ENCODE assay signal across 8 cellular contexts in the genomic region with DNA sequence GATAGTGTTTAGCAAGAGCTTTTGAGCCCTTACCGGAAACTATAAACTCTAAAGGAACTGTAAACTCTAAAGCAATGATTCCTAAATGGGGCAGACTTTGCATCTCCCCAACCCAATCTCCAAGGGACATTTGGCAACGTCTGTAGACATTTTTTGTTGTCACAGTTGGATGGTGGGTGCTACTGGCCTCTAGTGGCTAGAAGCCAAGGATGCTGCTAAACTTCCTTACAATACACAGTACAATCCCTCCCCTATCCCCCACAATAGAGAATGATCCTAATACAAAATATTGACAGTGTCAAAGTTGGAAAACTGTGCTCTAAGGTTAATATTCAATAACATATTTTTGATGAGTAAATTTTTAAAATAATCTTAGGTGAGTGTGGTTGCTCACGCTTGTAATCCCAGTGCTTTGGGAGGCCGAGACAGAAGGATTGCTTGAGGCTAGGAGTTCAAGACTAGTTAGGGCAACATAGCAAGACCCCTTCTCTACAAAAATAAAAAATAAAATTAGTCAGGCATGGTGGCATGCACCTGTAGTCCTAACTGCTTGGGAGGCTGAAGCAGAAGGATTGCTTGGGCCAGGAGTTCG.
DNase-seq lines count a peak whose midpoint lies in the region; ATAC-seq and TF ChIP-seq lines count a peak whose summit lies in the region.

No MANE protein-coding gene starts in this region.

- H3K4me3 ChIP-seq in fibroblast of the aortic adventitia (ENCODE audit: low read depth, low read length): no peak overlapping the region

- POLR2A ChIA-PET in CD4-positive, alpha-beta T cell (lab: Charles Lee): interaction anchor here (0.6 kb wide), 1 partner anchor 66 kb away, joined by 8 read pairs; no protein-coding TSS in a partner anchor
- POLR2A ChIA-PET in WTC11 (lab: Charles Lee): no interaction called here

- intact Hi-C loops in CD4-positive, alpha-beta T cell (cut with DNase I, micrococcal nuclease): loop anchor here (1.0 to 10.0 kb wide), 5 partner anchors 123 to 348 kb away; no protein-coding TSS in a partner anchor

- peak in 9 of 10 experiments; percentile 10 to 41 (median 31) for DNase-seq in CD4-positive, alpha-beta T cell
- DNase-seq in GM13977 (ENCODE audit: low spot score) (peak; percentile 25), HuH-7 (ENCODE audit: low spot score) (peak; percentile 39), WTC11 (ENCODE audit: low spot score) (peak; percentile 34), fibroblast of the aortic adventitia (ENCODE audit: low read depth) (peak; percentile 18), progenitor cell of endocrine pancreas (ENCODE audit: low spot score, unreplicated experiment) (no peak), GM19240 (ENCODE audit: insufficient read length, low spot score) (no peak)

- CTCF ChIA-PET in CD4-positive, alpha-beta T cell (lab: Charles Lee): interaction anchor here (1.0 to 1.8 kb wide), 2 partner anchors 73 to 78 kb away, joined by 3 to 10 read pairs; no protein-coding TSS in a partner anchor
- CTCF ChIA-PET in WTC11 (lab: Charles Lee): interaction anchor here (1.5 kb wide), 1 partner anchor 32 kb away, joined by 3 read pairs; no protein-coding TSS in a partner anchor

- peaks cover 32% of the 10 kb centered on the region for H3K36me3 Mint-ChIP-seq in CD4-positive, alpha-beta T cell (ENCODE audit: low read depth)
- H3K36me3 Mint-ChIP-seq in WTC11 (peaks cover 32% of the 10 kb centered on the region), progenitor cell of endocrine pancreas (ENCODE audit: insufficient read depth) (peaks cover 21% of the 10 kb centered on the region)
- peaks cover 20% of the 10 kb centered on the region for H3K36me3 Mint-ChIP-seq in stimulated activated memory B cell treated with anti-CD40 and anti-IgM and Interleukin-4, amounts not matched to agents 10 μg/mL and 1 μg/mL and 100 μg/mL, for 72 hours

- in situ Hi-C loops in GM13977 (cut with MboI; ENCODE audit: low pct_unique_long_range_greater_than_20kb, low sequenced_read_pairs, unreplicated experiment): no loop called here

- H3K27ac Mint-ChIP-seq in CD4-positive, alpha-beta T cell: no peak overlapping the region
- H3K27ac Mint-ChIP-seq in WTC11: no peak overlapping the region
- H3K27ac Mint-ChIP-seq in progenitor cell of endocrine pancreas: no peak overlapping the region
- H3K27ac Mint-ChIP-seq in stimulated activated memory B cell treated with anti-CD40 and anti-IgM and Interleukin-4, amounts not matched to agents 10 μg/mL and 1 μg/mL and 100 μg/mL, for 72 hours: no peak overlapping the region

- no peaks in the 10 kb centered on the region for H3K27me3 ChIP-seq in CD4-positive, alpha-beta T cell (ENCODE audit: control insufficient read depth, insufficient read depth, low read length)

- peak; percentile 82 for ATAC-seq in CD4-positive, alpha-beta T cell (ENCODE audit: poor library complexity)
- peak; percentile 95 for ATAC-seq in WTC11
- ATAC-seq in stimulated activated memory B cell treated with anti-CD40 and anti-IgM and Interleukin-4, amounts not matched to agents 10 μg/mL and 1 μg/mL and 100 μg/mL, for 72 hours: no peak

- H3K4me3 Mint-ChIP-seq in CD4-positive, alpha-beta T cell: no peak overlapping the region
- H3K4me3 Mint-ChIP-seq in WTC11 (no peak overlapping the region), progenitor cell of endocrine pancreas (ENCODE audit: low read depth) (no peak overlapping the region)
- H3K4me3 Mint-ChIP-seq in stimulated activated memory B cell treated with anti-CD40 and anti-IgM and Interleukin-4, amounts not matched to agents 10 μg/mL and 1 μg/mL and 100 μg/mL, for 72 hours: no peak overlapping the region

- H3K27ac ChIP-seq in CD4-positive, alpha-beta T cell (ENCODE audit: low read depth, low read length): no peak overlapping the region

- H3K9me3 ChIP-seq in CD4-positive, alpha-beta T cell (ENCODE audit: control insufficient read depth, low read length): no peaks in the 10 kb centered on the region

- peaks cover 65% of the 10 kb centered on the region for H3K4me1 Mint-ChIP-seq in CD4-positive, alpha-beta T cell (ENCODE audit: low read depth)
- peaks cover 28% of the 10 kb centered on the region for H3K4me1 Mint-ChIP-seq in WTC11
- H3K4me1 Mint-ChIP-seq in progenitor cell of endocrine pancreas (ENCODE audit: low read depth): peaks cover 4% of the 10 kb centered on the region
- peaks cover 20% of the 10 kb centered on the region for H3K4me1 Mint-ChIP-seq in stimulated activated memory B cell treated with anti-CD40 and anti-IgM and Interleukin-4, amounts not matched to agents 10 μg/mL and 1 μg/mL and 100 μg/mL, for 72 hours

- peaks cover 3% of the 10 kb centered on the region for H3K9me3 Mint-ChIP-seq in CD4-positive, alpha-beta T cell
- H3K9me3 Mint-ChIP-seq in WTC11 (peaks cover 28% of the 10 kb centered on the region), progenitor cell of endocrine pancreas (ENCODE audit: low read depth) (peaks cover 12% of the 10 kb centered on the region)
- peaks cover 4% of the 10 kb centered on the region for H3K9me3 Mint-ChIP-seq in stimulated activated memory B cell treated with anti-CD40 and anti-IgM and Interleukin-4, amounts not matched to agents 10 μg/mL and 1 μg/mL and 100 μg/mL, for 72 hours

- TF ChIP-seq CTCF in CD4-positive, alpha-beta T cell (IDR thresholded peaks at IDR 0.05): peak; percentile 74
- TF ChIP-seq CTCF in GM13977 (IDR thresholded peaks at IDR 0.05; ENCODE audit: extremely low read depth, insufficient read depth, missing control alignments): peak; percentile 58
- TF ChIP-seq CTCF in WTC11 (IDR thresholded peaks at IDR 0.05): 0 out of 2 replicates have a peak, but pooled peaks have one; percentile 45
- TF ChIP-seq CTCF in fibroblast of the aortic adventitia (IDR thresholded peaks at IDR 0.05; ENCODE audit: insufficient read depth, low read length): peak; percentile 42
- peak; percentile 71 for TF ChIP-seq CTCF in progenitor cell of endocrine pancreas (IDR thresholded peaks at IDR 0.05; ENCODE audit: unreplicated experiment)

- H3K27me3 Mint-ChIP-seq in CD4-positive, alpha-beta T cell: no peaks in the 10 kb centered on the region
- H3K27me3 Mint-ChIP-seq in WTC11 (ENCODE audit: low read depth) (no peaks in the 10 kb centered on the region), progenitor cell of endocrine pancreas (no peaks in the 10 kb centered on the region)
- H3K27me3 Mint-ChIP-seq in stimulated activated memory B cell treated with anti-CD40 and anti-IgM and Interleukin-4, amounts not matched to agents 10 μg/mL and 1 μg/mL and 100 μg/mL, for 72 hours: no peaks in the 10 kb centered on the region

TF ChIP-seq in WTC11, 78 proteins besides CTCF, POLR2A, EP300 and RAD21 (continues in another document):
- no peak for TF ChIP-seq GRHL2 (CRISPR knock-in tag; IDR thresholded peaks at IDR 0.05; ENCODE audit: insufficient replicate concordance, severe bottlenecking)
- no peak for TF ChIP-seq PRRX2 (CRISPR knock-in tag; IDR thresholded peaks at IDR 0.05)
- no peak for TF ChIP-seq ESRRA (CRISPR knock-in tag; IDR thresholded peaks at IDR 0.05; ENCODE audit: borderline replicate concordance)
- no peak for TF ChIP-seq MYBL2 (CRISPR knock-in tag; IDR thresholded peaks at IDR 0.05)
- TF ChIP-seq USF2 (CRISPR knock-in tag; IDR thresholded peaks at IDR 0.05): no peak
- TF ChIP-seq, protein P1, sequence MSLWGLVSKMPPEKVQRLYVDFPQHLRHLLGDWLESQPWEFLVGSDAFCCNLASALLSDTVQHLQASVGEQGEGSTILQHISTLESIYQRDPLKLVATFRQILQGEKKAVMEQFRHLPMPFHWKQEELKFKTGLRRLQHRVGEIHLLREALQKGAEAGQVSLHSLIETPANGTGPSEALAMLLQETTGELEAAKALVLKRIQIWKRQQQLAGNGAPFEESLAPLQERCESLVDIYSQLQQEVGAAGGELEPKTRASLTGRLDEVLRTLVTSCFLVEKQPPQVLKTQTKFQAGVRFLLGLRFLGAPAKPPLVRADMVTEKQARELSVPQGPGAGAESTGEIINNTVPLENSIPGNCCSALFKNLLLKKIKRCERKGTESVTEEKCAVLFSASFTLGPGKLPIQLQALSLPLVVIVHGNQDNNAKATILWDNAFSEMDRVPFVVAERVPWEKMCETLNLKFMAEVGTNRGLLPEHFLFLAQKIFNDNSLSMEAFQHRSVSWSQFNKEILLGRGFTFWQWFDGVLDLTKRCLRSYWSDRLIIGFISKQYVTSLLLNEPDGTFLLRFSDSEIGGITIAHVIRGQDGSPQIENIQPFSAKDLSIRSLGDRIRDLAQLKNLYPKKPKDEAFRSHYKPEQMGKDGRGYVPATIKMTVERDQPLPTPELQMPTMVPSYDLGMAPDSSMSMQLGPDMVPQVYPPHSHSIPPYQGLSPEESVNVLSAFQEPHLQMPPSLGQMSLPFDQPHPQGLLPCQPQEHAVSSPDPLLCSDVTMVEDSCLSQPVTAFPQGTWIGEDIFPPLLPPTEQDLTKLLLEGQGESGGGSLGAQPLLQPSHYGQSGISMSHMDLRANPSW (CRISPR knock-in tag; conservative IDR thresholded peaks at IDR 0.05; ENCODE audit: low read depth): no peak
- no peak for TF ChIP-seq TEAD1 (CRISPR knock-in tag; IDR thresholded peaks at IDR 0.05)
- TF ChIP-seq, protein P2, sequence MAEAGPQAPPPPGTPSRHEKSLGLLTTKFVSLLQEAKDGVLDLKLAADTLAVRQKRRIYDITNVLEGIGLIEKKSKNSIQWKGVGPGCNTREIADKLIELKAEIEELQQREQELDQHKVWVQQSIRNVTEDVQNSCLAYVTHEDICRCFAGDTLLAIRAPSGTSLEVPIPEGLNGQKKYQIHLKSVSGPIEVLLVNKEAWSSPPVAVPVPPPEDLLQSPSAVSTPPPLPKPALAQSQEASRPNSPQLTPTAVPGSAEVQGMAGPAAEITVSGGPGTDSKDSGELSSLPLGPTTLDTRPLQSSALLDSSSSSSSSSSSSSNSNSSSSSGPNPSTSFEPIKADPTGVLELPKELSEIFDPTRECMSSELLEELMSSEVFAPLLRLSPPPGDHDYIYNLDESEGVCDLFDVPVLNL (CRISPR knock-in tag; IDR thresholded peaks at IDR 0.05; ENCODE audit: borderline replicate concordance, low read depth): no peak

Comparison
In these comparisons a context has a peak if more than half of its experiments do, and no peak if none do; other contexts are left out.
1. DNase-seq: peak in CD4-positive, alpha-beta T cell (9 of 10), GM13977 (single experiment), HuH-7 (single experiment), WTC11 (single experiment) and fibroblast of the aortic adventitia (single experiment); none in progenitor cell of endocrine pancreas (single experiment) and GM19240 (single experiment).
2. Peak in every context shown above with its lines, with median percentiles within 50 percentile points of each other: CTCF ChIP-seq.